In the genomic region with DNA sequence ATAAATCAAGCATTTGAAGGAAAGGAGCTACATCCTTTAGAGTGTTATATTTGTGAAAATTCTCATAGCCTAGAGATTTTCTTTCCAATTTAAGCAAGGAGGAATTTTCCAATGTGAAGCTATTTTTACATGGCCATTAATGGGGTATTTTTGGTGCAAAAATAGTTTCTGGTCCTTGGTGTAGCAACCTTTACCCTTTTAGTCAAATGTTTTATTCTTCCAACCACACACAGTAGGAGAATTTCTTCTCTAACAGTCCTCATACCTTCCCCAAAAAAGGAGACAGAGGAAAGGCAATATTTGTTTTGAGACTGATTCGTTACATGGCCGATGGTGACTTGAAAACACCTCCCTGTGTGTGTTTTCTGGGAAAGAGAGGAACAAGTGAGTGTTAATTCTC, we compare ENCODE assay signal across 11 cellular contexts.
"Had no signal": no experiment of that assay in that cellular context is flagged by ENCODE, and none has a peak within 500 bp of the region (broad histone marks: within the 10 kb centered on the region; RNA-seq: fewer than 3 reads in every experiment).

No MANE protein-coding gene starts in this region.

- H3K9me3 ChIP-seq: body of pancreas, right lobe of liver, transverse colon had no signal

- H3K27me3 ChIP-seq: body of pancreas, right lobe of liver, transverse colon had no signal

- H3K4me3 ChIP-seq: body of pancreas, right lobe of liver, transverse colon had no signal

- DNase-seq: activated CD4-positive, alpha-beta T cell treated with anti-CD3 and anti-CD28 coated beads, Interleukin-2, amount 50 U/mL, for 1 hour; activated naive CD4-positive, alpha-beta T cell treated with anti-CD3 and anti-CD28 coated beads for 36 hours; activated T-cell treated with anti-CD3 and anti-CD28 coated beads for 4 hours; body of pancreas; foreskin melanocyte; naive B cell; right lobe of liver; stimulated activated CD4-positive, alpha-beta T cell treated with anti-CD3 and anti-CD28 coated beads, Interleukin-4, amount 100 ng/mL, for 24 hours; T-helper 2 cell; transverse colon had no signal

- ATAC-seq: activated T-helper 17 cell treated with anti-CD3 and anti-CD28 coated beads, Interleukin-2, amount 50 U/mL, for 72 hours had no signal

- H3K36me3 ChIP-seq: right lobe of liver, transverse colon had no signal

- H3K4me1 ChIP-seq: body of pancreas had no signal

- H3K27ac ChIP-seq: body of pancreas, right lobe of liver had no signal
